In the genomic region with DNA sequence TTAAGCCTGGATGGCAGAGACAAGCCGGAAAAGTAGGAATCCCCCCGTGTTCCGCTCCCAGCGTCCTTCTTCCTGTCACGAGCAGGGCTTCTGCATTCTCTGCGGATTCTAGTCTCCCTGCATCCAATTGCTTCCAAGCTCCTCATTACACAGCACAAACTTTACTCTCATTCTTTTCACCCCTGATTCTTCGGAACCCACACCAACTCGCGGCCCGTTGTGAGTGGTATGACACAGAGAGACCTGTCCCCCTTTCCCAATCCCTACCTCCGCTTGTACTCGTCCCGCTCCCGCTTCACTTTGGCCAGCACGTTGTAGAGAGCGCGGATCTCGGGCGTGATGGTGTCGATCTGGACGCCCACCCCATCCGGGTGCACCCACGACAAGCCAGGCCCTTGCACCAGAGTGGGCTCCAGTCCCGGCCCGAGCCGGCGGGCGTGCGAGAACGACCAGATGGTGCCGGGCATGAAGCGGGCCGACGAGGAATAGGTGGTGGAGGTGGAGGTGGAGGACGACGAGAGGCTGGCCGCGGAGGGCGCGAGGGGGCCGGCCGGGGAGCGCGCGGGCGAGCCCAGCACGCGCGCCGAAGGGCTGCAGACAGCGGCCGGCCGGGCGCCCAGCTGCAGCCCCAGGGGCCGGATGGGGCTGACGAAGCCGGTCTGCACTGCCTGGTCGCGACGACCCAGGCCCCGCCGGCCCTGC, we compare ENCODE assay signal across 8 cellular contexts. TPM values are rescaled to one million over a fixed set of nuclear protein-coding genes. Genes with fewer than 3 reads are reported as not detected.
DNase-seq lines count a peak whose midpoint lies in the region; ATAC-seq, FAIRE-seq and TF ChIP-seq lines count a peak whose summit lies in the region.

No MANE protein-coding gene starts in this region.

- peaks cover 40% of the 10 kb centered on the region for H3K4me1 ChIP-seq in endothelial cell of umbilical vein (ENCODE audit: control insufficient read depth, extremely low read depth, insufficient read depth, low read length)
- H3K4me1 ChIP-seq in neutrophil (ENCODE audit: control insufficient read depth in 1 of 2, insufficient read depth in 1 of 2, low read depth in 1 of 2, low read length in 1 of 2) = peaks cover 70 to 75% of the 10 kb centered on the region in 2 experiments

- TF ChIP-seq CTCF in endothelial cell of umbilical vein (IDR thresholded peaks at IDR 0.05; ENCODE audit: extremely low read depth in 1 of 2, insufficient read depth in 1 of 2, low read depth in 1 of 2, low read length in 2 of 2) (no peak), neutrophil (IDR thresholded peaks at IDR 0.05) (no peak)

- H4K20me1 ChIP-seq in endothelial cell of umbilical vein (replicated peaks; ENCODE audit: control insufficient read depth, extremely low read depth, insufficient read depth, low read length) = no peaks in the 10 kb centered on the region

- DNase-seq in CD1c-positive myeloid dendritic cell (ENCODE audit: extremely low spot score) = peak; percentile 66
- peak; percentile 14 for DNase-seq in OCI-M1 (lab: John Stamatoyannopoulos, UW)
- no peak for DNase-seq in endothelial cell of umbilical vein (ENCODE audit: low read depth, low spot score)
- DNase-seq in ACHN = no peak

- H3K27ac ChIP-seq in endothelial cell of umbilical vein (ENCODE audit: insufficient read depth, low read depth, low read length) (peak overlapping the region; percentile 15), neutrophil (peak overlapping the region; percentile 81)

- H3K9me3 ChIP-seq in endothelial cell of umbilical vein (replicated peaks; ENCODE audit: control insufficient read depth, insufficient read depth, low read length) (no peaks in the 10 kb centered on the region), neutrophil (no peaks in the 10 kb centered on the region)

- FAIRE-seq in endothelial cell of umbilical vein (lab: Jason Lieb, UNC) = peak; percentile 12

- H3K4me3 ChIP-seq in endothelial cell of umbilical vein (replicated peaks in 1 of 3; ENCODE audit: insufficient read depth in 1 of 3, low read depth in 1 of 3, low read length in 3 of 3) (peak overlapping the region; percentile 67 to 86 (median 67)), neutrophil (ENCODE audit: low read depth in 1 of 2, low read length in 1 of 2) (peak overlapping the region; percentile 79 to 92)

- TF ChIP-seq POLR2A in endothelial cell of umbilical vein (IDR thresholded peaks at IDR 0.05; ENCODE audit: low read depth, low read length) = no peak

- peak overlapping the region; percentile 92 for H3K4me2 ChIP-seq in endothelial cell of umbilical vein (ENCODE audit: insufficient read depth, low read length)

- H3K27me3 ChIP-seq in endothelial cell of umbilical vein (ENCODE audit: control insufficient read depth in 2 of 2, insufficient read depth in 2 of 2, low read length in 2 of 2) = no peaks in the 10 kb centered on the region
- H3K27me3 ChIP-seq in neutrophil = no peaks in the 10 kb centered on the region

- CTCF ChIA-PET in endothelial cell of umbilical vein (lab: Charles Lee) = interaction anchor here (1.0 to 10.3 kb wide), 7 partner anchors 9 to 132 kb away, joined by 3 to 145 read pairs (median 5); a partner anchor contains a TSS

- peak overlapping the region; percentile 67 for H2AFZ ChIP-seq in endothelial cell of umbilical vein (ENCODE audit: low read depth, low read length)

- POLR2A ChIA-PET in endothelial cell of umbilical vein (lab: Charles Lee) = no interaction called here

- H3K9ac ChIP-seq in endothelial cell of umbilical vein (replicated peaks; ENCODE audit: extremely low read depth, insufficient read depth, low read length) = peak overlapping the region; percentile 58

- no TSS peak for BruUV-seq in endothelial cell of umbilical vein (replicated peaks; lab: Mats Ljungman, UMichigan)

- intact Hi-C loops in endothelial cell of umbilical vein (cut with micrococcal nuclease) = loop anchor here (1.0 to 5.0 kb wide), 3 partner anchors 20 to 142 kb away; a partner anchor contains a TSS

- in situ Hi-C loops in ACHN (cut with HindIII; ENCODE audit: low pct_ligation_motif_present, low pct_unique_long_range_greater_than_20kb, low sequenced_read_pairs) = no loop called here

- dilution Hi-C loops in endothelial cell of umbilical vein (cut with MboI; ENCODE audit: extremely low pct_ligation_motif_present, low sequenced_read_pairs) = no loop called here

- H3K36me3 ChIP-seq in endothelial cell of umbilical vein (ENCODE audit: control insufficient read depth in 2 of 2, extremely low read depth in 1 of 2, insufficient read depth in 2 of 2, low read length in 2 of 2) = peaks cover 11 to 20% of the 10 kb centered on the region in 2 experiments
- peaks cover 5% of the 10 kb centered on the region for H3K36me3 ChIP-seq in neutrophil

- ATAC-seq in GM21529 (IDR thresholded peaks at IDR 0.05; ENCODE audit: unreplicated experiment) (peak; percentile 11), HG03469 (IDR thresholded peaks at IDR 0.05; ENCODE audit: unreplicated experiment) (no peak)
- no peak for ATAC-seq in activated CD4-positive, CD25-positive, alpha-beta regulatory T cell treated with anti-CD3 and anti-CD28 coated beads, Interleukin-2, amount 50 U/mL, for 24 hours

- H3K9me1 ChIP-seq in endothelial cell of umbilical vein (replicated peaks; ENCODE audit: control insufficient read depth, extremely low read depth, insufficient read depth, low read length) = no peaks in the 10 kb centered on the region

- H3K79me2 ChIP-seq in endothelial cell of umbilical vein (ENCODE audit: control insufficient read depth, insufficient read depth, low read length) = peaks cover 49% of the 10 kb centered on the region

TF ChIP-seq in endothelial cell of umbilical vein, 7 proteins besides CTCF, POLR2A, EP300 and RAD21:
- TF ChIP-seq MYC (IDR thresholded peaks at IDR 0.05; ENCODE audit: low read depth, low read length) (no peak), POLR2AphosphoS5 (IDR thresholded peaks at IDR 0.05; ENCODE audit: insufficient read depth, low read depth, low read length) (no peak), EZH2 (IDR thresholded peaks at IDR 0.05; ENCODE audit: borderline replicate concordance, low read depth, low read length, severe bottlenecking) (no peak), GATA2 (IDR thresholded peaks at IDR 0.05; ENCODE audit: insufficient read depth, insufficient read length, low read depth, low read length) (no peak), JUN (IDR thresholded peaks at IDR 0.05; ENCODE audit: borderline replicate concordance, insufficient read depth, insufficient read length, low read depth) (no peak), FOS (IDR thresholded peaks at IDR 0.05; ENCODE audit: borderline replicate concordance, insufficient read depth, low read length) (no peak)
- TF ChIP-seq, protein P1, sequence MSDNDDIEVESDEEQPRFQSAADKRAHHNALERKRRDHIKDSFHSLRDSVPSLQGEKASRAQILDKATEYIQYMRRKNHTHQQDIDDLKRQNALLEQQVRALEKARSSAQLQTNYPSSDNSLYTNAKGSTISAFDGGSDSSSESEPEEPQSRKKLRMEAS (IDR thresholded peaks at IDR 0.05; ENCODE audit: insufficient read depth, insufficient read length) = no peak

RNA-seq across cellular contexts. Expression of a gene that starts 0.7 kb away (rescaled TPM):
- 26.4 and 27.7 TPM in 2 replicates for total RNA-seq in endothelial cell of umbilical vein
- 41.0 and 41.2 TPM in 2 replicates for polyA plus RNA-seq in endothelial cell of umbilical vein
- 15.9 and 21.0 TPM in 2 replicates for polyA plus RNA-seq in endothelial cell of umbilical vein (2011; cell fraction: cytosol; rRNA removed)
- 156 and 161 TPM in 2 replicates for polyA plus RNA-seq in endothelial cell of umbilical vein (2011; cell fraction: nucleus; rRNA removed)
- 18.3 and 26.1 TPM in 2 replicates for polyA plus RNA-seq in endothelial cell of umbilical vein (2012)
- 19.2 and 20.3 TPM in 2 replicates for polyA minus RNA-seq in endothelial cell of umbilical vein
- not detected for polyA minus RNA-seq in endothelial cell of umbilical vein (2011; cell fraction: cytosol; rRNA and poly(A)+ RNA removed)
- 12.7 and 20.1 TPM in 2 replicates for polyA minus RNA-seq in endothelial cell of umbilical vein (2011; cell fraction: nucleus; rRNA and poly(A)+ RNA removed)

RNA-seq across cellular contexts. Expression of a gene that starts 12.9 kb away (rescaled TPM):
- total RNA-seq in endothelial cell of umbilical vein = 58.5 and 63.6 TPM in 2 replicates
- 17.8 and 26.3 TPM in 2 replicates for polyA plus RNA-seq in endothelial cell of umbilical vein
- polyA plus RNA-seq in endothelial cell of umbilical vein (2011; cell fraction: cytosol; rRNA removed) = 28.3 and 30.1 TPM in 2 replicates
- polyA plus RNA-seq in endothelial cell of umbilical vein (2011; cell fraction: nucleus; rRNA removed) = 160 and 198 TPM in 2 replicates
- 44.4 and 58.0 TPM in 2 replicates for polyA plus RNA-seq in endothelial cell of umbilical vein (2012)
- polyA minus RNA-seq in endothelial cell of umbilical vein = 29.2 and 29.4 TPM in 2 replicates
- polyA minus RNA-seq in endothelial cell of umbilical vein (2011; cell fraction: cytosol; rRNA and poly(A)+ RNA removed) = 26.3 TPM
- polyA minus RNA-seq in endothelial cell of umbilical vein (2011; cell fraction: nucleus; rRNA and poly(A)+ RNA removed) = 33.6 and 35.6 TPM in 2 replicates

RNA-seq across cellular contexts. Expression of a gene that starts 20.8 kb away (rescaled TPM):
- 4,245 and 4,648 TPM in 2 replicates for total RNA-seq in endothelial cell of umbilical vein
- polyA plus RNA-seq in endothelial cell of umbilical vein = 8,748 and 10,370 TPM in 2 replicates
- polyA plus RNA-seq in endothelial cell of umbilical vein (2011; cell fraction: cytosol; rRNA removed) = 9,573 and 9,900 TPM in 2 replicates
- polyA plus RNA-seq in endothelial cell of umbilical vein (2011; cell fraction: nucleus; rRNA removed) = 2,700 and 3,179 TPM in 2 replicates
- 5,034 and 5,687 TPM in 2 replicates for polyA plus RNA-seq in endothelial cell of umbilical vein (2012)
- 7,250 and 7,739 TPM in 2 replicates for polyA minus RNA-seq in endothelial cell of umbilical vein
- 5,221 TPM for polyA minus RNA-seq in endothelial cell of umbilical vein (2011; cell fraction: cytosol; rRNA and poly(A)+ RNA removed)
- 818 and 923 TPM in 2 replicates for polyA minus RNA-seq in endothelial cell of umbilical vein (2011; cell fraction: nucleus; rRNA and poly(A)+ RNA removed)

RNA-seq across cellular contexts. Expression of a gene that starts 52.0 kb away (rescaled TPM):
- total RNA-seq in endothelial cell of umbilical vein = 192 and 216 TPM in 2 replicates
- polyA plus RNA-seq in endothelial cell of umbilical vein = 119 and 127 TPM in 2 replicates
- 130 and 131 TPM in 2 replicates for polyA plus RNA-seq in endothelial cell of umbilical vein (2011; cell fraction: cytosol; rRNA removed)
- 178 and 198 TPM in 2 replicates for polyA plus RNA-seq in endothelial cell of umbilical vein (2011; cell fraction: nucleus; rRNA removed)
- 108 and 117 TPM in 2 replicates for polyA plus RNA-seq in endothelial cell of umbilical vein (2012)
- 187 and 211 TPM in 2 replicates for polyA minus RNA-seq in endothelial cell of umbilical vein
- polyA minus RNA-seq in endothelial cell of umbilical vein (2011; cell fraction: cytosol; rRNA and poly(A)+ RNA removed) = 97.7 TPM
- 83.7 and 90.8 TPM in 2 replicates for polyA minus RNA-seq in endothelial cell of umbilical vein (2011; cell fraction: nucleus; rRNA and poly(A)+ RNA removed)

Comparison
In these comparisons a context has a peak if more than half of its experiments do, and no peak if none do; other contexts are left out.
1. DNase-seq: peak in CD1c-positive myeloid dendritic cell (single experiment) and OCI-M1 (single experiment); none in endothelial cell of umbilical vein (single experiment) and ACHN (single experiment).